Comparison of ENCODE assay signal across 16 cellular contexts in the genomic region with DNA sequence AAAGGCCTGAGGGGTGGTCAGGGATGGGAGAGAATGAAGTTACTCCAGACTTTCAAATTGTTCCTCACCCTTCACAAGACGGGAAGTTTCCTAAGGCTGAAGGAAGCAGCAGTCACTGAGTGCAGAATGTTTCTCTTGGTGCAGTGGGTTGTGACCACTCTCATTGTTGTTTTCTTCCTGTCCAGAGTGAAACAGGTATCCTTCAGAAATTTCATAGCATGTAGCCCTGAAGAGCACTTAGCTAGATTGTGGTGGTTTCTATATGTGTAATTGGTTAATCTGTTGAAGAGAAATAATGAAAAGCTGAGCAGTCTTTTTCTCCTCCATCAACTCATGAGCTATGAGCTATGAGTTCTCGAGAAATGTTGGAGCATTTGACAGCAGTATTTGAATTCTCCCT.
A peak's percentile ranks its signal among the peaks of the same experiment; 100 is the strongest.
DNase-seq lines count a peak whose midpoint lies in the region; ATAC-seq and TF ChIP-seq lines count a peak whose summit lies in the region.
"Had no signal": no experiment of that assay in that cellular context is flagged by ENCODE, and none has a peak within 500 bp of the region (broad histone marks: within the 10 kb centered on the region; RNA-seq: fewer than 3 reads in every experiment).

No MANE protein-coding gene starts in this region.

- H3K9me3 Mint-ChIP-seq in stimulated activated memory B cell treated with anti-CD40 and anti-IgM and Interleukin-4, amounts not matched to agents 10 μg/mL and 1 μg/mL and 100 μg/mL, for 72 hours, result no peaks in the 10 kb centered on the region
- H3K9me3 Mint-ChIP-seq in H9, result peaks cover 0 to 10% of the 10 kb centered on the region in 2 experiments; a peak in 3 of 5 replicates
- no peaks in the 10 kb centered on the region for H3K9me3 Mint-ChIP-seq in activated CD4-positive, alpha-beta memory T cell treated with anti-CD3 and anti-CD28 coated beads for 36 hours
- H3K9me3 Mint-ChIP-seq: activated naive CD8-positive, alpha-beta T cell treated with anti-CD3 and anti-CD28 coated beads, Interleukin-2, amount 10 ng/mL, durations not matched to agents 7 days and 5 days had no signal

- no peak overlapping the region for H3K9ac ChIP-seq in H9 (ENCODE audit: extremely low read depth, insufficient read length, low read length)

- no peak overlapping the region for H2BK120ac ChIP-seq in H9 (ENCODE audit: low read depth, low read length, poor library complexity, severe bottlenecking)

- no peak overlapping the region for H3K23ac ChIP-seq in H9 (ENCODE audit: insufficient read length, low read depth, low read length)

- peak overlapping the region; percentile 32 for H3K27ac Mint-ChIP-seq in stimulated activated memory B cell treated with anti-CD40 and anti-IgM and Interleukin-4, amounts not matched to agents 10 μg/mL and 1 μg/mL and 100 μg/mL, for 72 hours
- peak overlapping the region in 1 of 3 experiments; percentile 62; a peak in 1 of 7 replicates for H3K27ac Mint-ChIP-seq in H9
- H3K27ac Mint-ChIP-seq in activated CD4-positive, alpha-beta memory T cell treated with anti-CD3 and anti-CD28 coated beads for 36 hours, result no peak overlapping the region
- H3K27ac Mint-ChIP-seq: activated naive CD8-positive, alpha-beta T cell treated with anti-CD3 and anti-CD28 coated beads, Interleukin-2, amount 10 ng/mL, durations not matched to agents 7 days and 5 days had no signal

- H2BK15ac ChIP-seq in H9 (ENCODE audit: low read depth, low read length), result no peak overlapping the region

- H3K23me2 ChIP-seq in H9 (ENCODE audit: insufficient read length, low read depth, low read length, poor library complexity, severe bottlenecking), result no peaks in the 10 kb centered on the region

- no peak overlapping the region for H3K4ac ChIP-seq in H9 (ENCODE audit: low read depth, low read length)

- no peaks in the 10 kb centered on the region for H3K27me3 ChIP-seq in H9 (ENCODE audit: insufficient read depth, low read length)

- no peaks in the 10 kb centered on the region for H4K20me1 ChIP-seq in H9 (ENCODE audit: control insufficient read depth, insufficient read depth, insufficient read length)

- H3K27me3 Mint-ChIP-seq in stimulated activated memory B cell treated with anti-CD40 and anti-IgM and Interleukin-4, amounts not matched to agents 10 μg/mL and 1 μg/mL and 100 μg/mL, for 72 hours, result no peaks in the 10 kb centered on the region
- no peaks in the 10 kb centered on the region for H3K27me3 Mint-ChIP-seq in H9 (ENCODE audit: low read depth)
- no peaks in the 10 kb centered on the region for H3K27me3 Mint-ChIP-seq in activated CD4-positive, alpha-beta memory T cell treated with anti-CD3 and anti-CD28 coated beads for 36 hours
- H3K27me3 Mint-ChIP-seq: activated naive CD8-positive, alpha-beta T cell treated with anti-CD3 and anti-CD28 coated beads, Interleukin-2, amount 10 ng/mL, durations not matched to agents 7 days and 5 days had no signal

- H3K9me3 ChIP-seq in H9 (ENCODE audit: control insufficient read depth, low read depth, low read length), result no peaks in the 10 kb centered on the region
- H3K9me3 ChIP-seq: mucosa of descending colon had no signal

- CTCF ChIA-PET in activated CD4-positive, alpha-beta memory T cell treated with anti-CD3 and anti-CD28 coated beads for 36 hours (lab: Charles Lee), result interaction anchor here (1.0 kb wide), 1 partner anchor 198 kb away, joined by 4 read pairs; no protein-coding TSS in a partner anchor

- no peak overlapping the region for H3K18ac ChIP-seq in H9 (ENCODE audit: insufficient read length, low read depth, low read length)

- POLR2A ChIA-PET in activated CD4-positive, alpha-beta memory T cell treated with anti-CD3 and anti-CD28 coated beads for 36 hours (lab: Charles Lee), result no interaction called here

- WGBS in H9 (ENCODE audit: extremely low coverage, insufficient read length, low lambda C conversion rate), result no CpG with 5 or more reads among the region's 2 CpGs

- no peaks in the 10 kb centered on the region for H3K79me1 ChIP-seq in H9 (ENCODE audit: insufficient read depth, low read depth, low read length, poor library complexity, severe bottlenecking)

- H3K4me3 Mint-ChIP-seq in stimulated activated memory B cell treated with anti-CD40 and anti-IgM and Interleukin-4, amounts not matched to agents 10 μg/mL and 1 μg/mL and 100 μg/mL, for 72 hours, result no peak overlapping the region
- H3K4me3 Mint-ChIP-seq in H9, result no peak overlapping the region
- H3K4me3 Mint-ChIP-seq in activated CD4-positive, alpha-beta memory T cell treated with anti-CD3 and anti-CD28 coated beads for 36 hours, result no peak overlapping the region
- H3K4me3 Mint-ChIP-seq: activated naive CD8-positive, alpha-beta T cell treated with anti-CD3 and anti-CD28 coated beads, Interleukin-2, amount 10 ng/mL, durations not matched to agents 7 days and 5 days had no signal

- no peak for TF ChIP-seq CTCF in H9 (conservative IDR thresholded peaks at IDR 0.05)

- H3K36me3 Mint-ChIP-seq in stimulated activated memory B cell treated with anti-CD40 and anti-IgM and Interleukin-4, amounts not matched to agents 10 μg/mL and 1 μg/mL and 100 μg/mL, for 72 hours, result peaks cover 6% of the 10 kb centered on the region
- H3K36me3 Mint-ChIP-seq in H9 (ENCODE audit: insufficient read depth in 1 of 3, low read depth in 3 of 3), result peaks cover 9 to 17% (median 12%) of the 10 kb centered on the region in 3 experiments; a peak in 6 of 7 replicates
- H3K36me3 Mint-ChIP-seq in activated CD4-positive, alpha-beta memory T cell treated with anti-CD3 and anti-CD28 coated beads for 36 hours, result no peaks in the 10 kb centered on the region

- H3K56ac ChIP-seq in H9 (ENCODE audit: insufficient read length, low read depth, low read length), result no peak overlapping the region

- DNase-seq in H9 (no peak), D341Med (ENCODE audit: low spot score) (no peak)
- DNase-seq in stimulated activated CD8-positive, alpha-beta memory T cell treated with anti-CD3 and anti-CD28 coated beads, Interleukin-4, amount 100 ng/mL, for 48 hours, result no peak
- DNase-seq in activated CD4-positive, alpha-beta memory T cell treated with anti-CD3 and anti-CD28 coated beads for 36 hours, result no peak
- DNase-seq: activated CD8-positive, alpha-beta memory T cell treated with anti-CD3 and anti-CD28 coated beads, Interleukin-2, amount 50 U/mL, for 48 hours; activated naive CD8-positive, alpha-beta T cell treated with anti-CD3 and anti-CD28 coated beads, Interleukin-2, amount 10 ng/mL, durations not matched to agents 7 days and 5 days; central memory CD4-positive, alpha-beta T cell; mucosa of descending colon; NCI-H2227 treated with DMSO at 0.1 percent for 48 hours; WERI-Rb-1 had no signal

- H3K4me1 ChIP-seq in H9 (ENCODE audit: insufficient read depth, low read length), result peaks cover under 1% of the 10 kb centered on the region; the same call in 1 of the 2 replicates

- no peak overlapping the region for H4K91ac ChIP-seq in H9 (ENCODE audit: insufficient read length, low read depth, low read length)

- no peak overlapping the region for H2BK20ac ChIP-seq in H9 (ENCODE audit: low read depth, low read length, poor library complexity, severe bottlenecking)

- no peak overlapping the region for H3K4me2 ChIP-seq in H9 (ENCODE audit: insufficient read depth, insufficient read length, low read length)

- H2BK5ac ChIP-seq in H9 (ENCODE audit: insufficient read length, low read length), result no peak overlapping the region

- no peak overlapping the region for H4K5ac ChIP-seq in H9 (ENCODE audit: insufficient read length, low read depth, low read length)

- H2AK5ac ChIP-seq in H9 (ENCODE audit: insufficient read length, low read length), result no peak overlapping the region

- no peak overlapping the region for H2BK12ac ChIP-seq in H9 (ENCODE audit: insufficient read length, low read depth, low read length)

- no peak overlapping the region for H3K14ac ChIP-seq in H9 (ENCODE audit: insufficient read depth, low read length)

- peaks cover 25% of the 10 kb centered on the region for H3K4me1 Mint-ChIP-seq in stimulated activated memory B cell treated with anti-CD40 and anti-IgM and Interleukin-4, amounts not matched to agents 10 μg/mL and 1 μg/mL and 100 μg/mL, for 72 hours
- H3K4me1 Mint-ChIP-seq in H9, result peaks cover 6 to 15% of the 10 kb centered on the region in 2 experiments
- H3K4me1 Mint-ChIP-seq in activated CD4-positive, alpha-beta memory T cell treated with anti-CD3 and anti-CD28 coated beads for 36 hours (ENCODE audit: low read depth), result peaks cover 8% of the 10 kb centered on the region

- no peak overlapping the region for H4K8ac ChIP-seq in H9 (replicated peaks; ENCODE audit: insufficient read length, low read depth, low read length)

- peak; percentile 62 for ATAC-seq in GM18907 (IDR thresholded peaks at IDR 0.05; ENCODE audit: unreplicated experiment)
- peak; percentile 50 for ATAC-seq in GM21723 (IDR thresholded peaks at IDR 0.05; ENCODE audit: unreplicated experiment)
- ATAC-seq in HG03108 (IDR thresholded peaks at IDR 0.05; ENCODE audit: unreplicated experiment), result peak; percentile 66
- ATAC-seq in stimulated activated memory B cell treated with anti-CD40 and anti-IgM and Interleukin-4, amounts not matched to agents 10 μg/mL and 1 μg/mL and 100 μg/mL, for 72 hours, result no peak
- ATAC-seq: mucosa of descending colon had no signal

- no peak overlapping the region for H3T11ph ChIP-seq in H9 (ENCODE audit: low read length)

- H3K79me2 ChIP-seq in H9 (ENCODE audit: insufficient read depth, low read length), result no peaks in the 10 kb centered on the region

- no peak overlapping the region for H2AFZ ChIP-seq in H9 (ENCODE audit: low read length)

- no peak overlapping the region for H3K27ac ChIP-seq in H9 (ENCODE audit: insufficient read length, low read depth, low read length)
- H3K27ac ChIP-seq: C4-2B, skin epidermis, WERI-Rb-1 had no signal

- intact Hi-C loops in activated CD4-positive, alpha-beta memory T cell treated with anti-CD3 and anti-CD28 coated beads for 36 hours (cut with micrococcal nuclease), result no loop called here
